In genomic region chr12:1054103-1054838, GRCh38 we compare ENCODE assay signal across 10 cellular contexts.
DNase-seq lines count a peak whose midpoint lies in the region; ATAC-seq and TF ChIP-seq lines count a peak whose summit lies in the region.
"Had no signal": no experiment of that assay in that cellular context is flagged by ENCODE, and none has a peak within 500 bp of the region (broad histone marks: within the 10 kb centered on the region; RNA-seq: fewer than 3 reads in every experiment).

No MANE protein-coding gene starts in this region.

- peak; percentile 24 for ATAC-seq in body of pancreas
- ATAC-seq in GM18868 (IDR thresholded peaks at IDR 0.05; ENCODE audit: unreplicated experiment): no peak

- DNase-seq in NCI-H1417 (lab: John Stamatoyannopoulos, UW) (peak in 2 of 3 experiments; percentile 10 to 67), body of pancreas (peak in 1 of 4 donors; percentile 20), stomach (no peak), D341Med (ENCODE audit: low spot score) (no peak), NCI-H1436 treated with DMSO at 0.1 percent for 48 hours (lab: John Stamatoyannopoulos, UW) (no peak)
- DNase-seq: activated T-cell treated with anti-CD3 and anti-CD28 coated beads, Interleukin-2, amount 50 U/mL, for 48 hours; DMS 273 treated with DMSO at 0.1 percent for 48 hours; NCI-H1048 had no signal

- peaks cover 0 to 3% (median 0%) of the 10 kb centered on the region in 3 donors for H3K9me3 ChIP-seq in body of pancreas
- H3K9me3 ChIP-seq in iPS-20b (ENCODE audit: insufficient read depth, low read depth, low read length): peaks cover 11% of the 10 kb centered on the region; the same call in 1 of the 2 replicates
- H3K9me3 ChIP-seq in stomach: peaks cover 0 to 10% (median 0%) of the 10 kb centered on the region in 4 donors

- 12 to 29% methylated on average over 6 of the region's 6 CpGs for WGBS in body of pancreas, 2 donors
- WGBS in stomach, 5 donors: 36 to 52% (median 40%) methylated on average over 6 of the region's 6 CpGs

- H3K4me3 ChIP-seq in body of pancreas: no peak overlapping the region
- H3K4me3 ChIP-seq in iPS-20b (ENCODE audit: low read length): peak overlapping the region; percentile 41
- no peak overlapping the region for H3K4me3 ChIP-seq in stomach

- H3K36me3 ChIP-seq in body of pancreas (replicated peaks in 1 of 2; ENCODE audit: insufficient read depth in 1 of 2, low read depth in 2 of 2): no peaks in the 10 kb centered on the region
- 0 out of 2 replicates have a peak, but pooled peaks cover 7% of the 10 kb centered on the region for H3K36me3 ChIP-seq in iPS-20b (ENCODE audit: insufficient read depth, low read depth, low read length)
- H3K36me3 ChIP-seq in stomach: peaks cover 0 to 5% (median 0%) of the 10 kb centered on the region in 4 donors

- TF ChIP-seq POLR2A in body of pancreas (IDR thresholded peaks at IDR 0.05) (no peak), stomach (IDR thresholded peaks at IDR 0.05) (no peak)

- H3K9ac ChIP-seq in iPS-20b (ENCODE audit: low read depth, low read length): peak overlapping the region; percentile 17; the same call in 1 of the 2 replicates

- TF ChIP-seq CTCF in body of pancreas (IDR thresholded peaks at IDR 0.05) (no peak), stomach (IDR thresholded peaks at IDR 0.05) (no peak)

- peak overlapping the region in 3 of 4 donors; percentile 1 to 43 (median 30) for H3K27ac ChIP-seq in body of pancreas
- peak overlapping the region; percentile 4 for H3K27ac ChIP-seq in iPS-20b (ENCODE audit: low read length)
- peak overlapping the region in 3 of 5 donors; percentile 15 to 60 (median 45) for H3K27ac ChIP-seq in stomach

- intact Hi-C loops in body of pancreas (cut with DNase I): no loop called here
- intact Hi-C loops in stomach (cut with DNase I; ENCODE audit: low total_unique reads): no loop called here

- no peak for TF ChIP-seq EP300 in stomach (IDR thresholded peaks at IDR 0.05)

- H3K27me3 ChIP-seq in body of pancreas (no peaks in the 10 kb centered on the region), iPS-20b (ENCODE audit: insufficient read depth, low read length) (no peaks in the 10 kb centered on the region), stomach (no peaks in the 10 kb centered on the region)

- peaks cover 24% of the 10 kb centered on the region for H3K4me1 ChIP-seq in body of pancreas
- peaks cover 53% of the 10 kb centered on the region for H3K4me1 ChIP-seq in iPS-20b (ENCODE audit: insufficient read depth, low read length)
- H3K4me1 ChIP-seq in stomach: peaks cover 10 to 52% (median 21%) of the 10 kb centered on the region in 4 donors

Comparison
In these comparisons a context has a peak if more than half of its experiments do, and no peak if none do; other contexts are left out.
1. DNase-seq: peak in NCI-H1417 (2 of 3); none in stomach (single experiment), D341Med (single experiment) and NCI-H1436 treated with DMSO at 0.1 percent for 48 hours (single experiment).
2. Peak in every context shown above with its lines, with median percentiles within 50 percentile points of each other: H3K27ac ChIP-seq.